In the genomic region with DNA sequence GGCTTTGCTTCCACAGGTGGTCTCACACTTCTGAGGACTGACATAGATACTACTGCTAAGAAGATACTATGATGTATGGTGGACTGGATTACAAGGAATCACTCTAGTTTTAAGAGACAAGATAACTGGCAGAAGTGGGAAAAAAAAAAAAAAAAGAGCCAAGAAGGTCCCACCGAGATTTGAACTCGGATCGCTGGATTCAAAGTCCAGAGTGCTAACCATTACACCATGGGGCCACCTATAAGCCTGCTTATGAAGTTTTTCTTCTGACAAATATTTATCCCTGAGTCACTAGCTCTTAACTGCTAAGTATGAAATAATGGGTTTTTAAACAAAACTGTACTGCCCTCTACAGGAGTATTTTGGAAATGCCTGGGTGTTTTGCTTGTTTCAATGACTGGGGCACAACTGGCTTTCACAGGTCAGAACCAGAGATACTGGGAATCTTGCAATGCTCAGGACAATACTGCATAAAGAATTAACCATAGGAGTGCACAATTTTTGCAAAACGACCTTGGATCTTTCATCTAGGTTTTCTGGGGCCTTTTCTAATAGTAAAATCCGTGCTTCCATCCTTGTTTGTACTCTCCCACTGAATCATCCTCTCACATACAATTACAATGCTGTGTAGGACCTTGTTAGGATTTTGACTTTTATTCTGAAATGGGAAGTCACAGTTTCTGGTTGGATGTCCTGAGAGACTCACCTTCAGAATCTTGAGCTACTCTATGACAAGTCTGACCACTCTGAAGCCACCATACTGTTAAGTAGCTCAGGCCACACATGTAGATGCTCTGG, we compare ENCODE assay signal across 1 cellular context.
TF ChIP-seq lines count a peak whose summit lies in the region.

No MANE protein-coding gene starts in this region.

TF ChIP-seq in K562, 482 proteins besides CTCF, POLR2A, EP300 and RAD21 (continued from another document and continues in another):
- TF ChIP-seq, protein P1, sequence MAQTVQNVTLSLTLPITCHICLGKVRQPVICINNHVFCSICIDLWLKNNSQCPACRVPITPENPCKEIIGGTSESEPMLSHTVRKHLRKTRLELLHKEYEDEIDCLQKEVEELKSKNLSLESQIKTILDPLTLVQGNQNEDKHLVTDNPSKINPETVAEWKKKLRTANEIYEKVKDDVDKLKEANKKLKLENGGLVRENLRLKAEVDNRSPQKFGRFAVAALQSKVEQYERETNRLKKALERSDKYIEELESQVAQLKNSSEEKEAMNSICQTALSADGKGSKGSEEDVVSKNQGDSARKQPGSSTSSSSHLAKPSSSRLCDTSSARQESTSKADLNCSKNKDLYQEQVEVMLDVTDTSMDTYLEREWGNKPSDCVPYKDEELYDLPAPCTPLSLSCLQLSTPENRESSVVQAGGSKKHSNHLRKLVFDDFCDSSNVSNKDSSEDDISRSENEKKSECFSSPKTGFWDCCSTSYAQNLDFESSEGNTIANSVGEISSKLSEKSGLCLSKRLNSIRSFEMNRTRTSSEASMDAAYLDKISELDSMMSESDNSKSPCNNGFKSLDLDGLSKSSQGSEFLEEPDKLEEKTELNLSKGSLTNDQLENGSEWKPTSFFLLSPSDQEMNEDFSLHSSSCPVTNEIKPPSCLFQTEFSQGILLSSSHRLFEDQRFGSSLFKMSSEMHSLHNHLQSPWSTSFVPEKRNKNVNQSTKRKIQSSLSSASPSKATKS (CRISPR knock-in tag; IDR thresholded peaks at IDR 0.05) = no peak
- TF ChIP-seq, protein P2, sequence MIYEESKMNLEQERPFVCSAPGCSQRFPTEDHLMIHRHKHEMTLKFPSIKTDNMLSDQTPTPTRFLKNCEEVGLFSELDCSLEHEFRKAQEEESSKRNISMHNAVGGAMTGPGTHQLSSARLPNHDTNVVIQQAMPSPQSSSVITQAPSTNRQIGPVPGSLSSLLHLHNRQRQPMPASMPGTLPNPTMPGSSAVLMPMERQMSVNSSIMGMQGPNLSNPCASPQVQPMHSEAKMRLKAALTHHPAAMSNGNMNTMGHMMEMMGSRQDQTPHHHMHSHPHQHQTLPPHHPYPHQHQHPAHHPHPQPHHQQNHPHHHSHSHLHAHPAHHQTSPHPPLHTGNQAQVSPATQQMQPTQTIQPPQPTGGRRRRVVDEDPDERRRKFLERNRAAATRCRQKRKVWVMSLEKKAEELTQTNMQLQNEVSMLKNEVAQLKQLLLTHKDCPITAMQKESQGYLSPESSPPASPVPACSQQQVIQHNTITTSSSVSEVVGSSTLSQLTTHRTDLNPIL (CRISPR knock-in tag; IDR thresholded peaks at IDR 0.05) = no peak
- no peak for TF ChIP-seq ZNF445 (CRISPR knock-in tag; IDR thresholded peaks at IDR 0.05; ENCODE audit: low read depth)
- no peak for TF ChIP-seq SMAD4 (CRISPR knock-in tag; conservative IDR thresholded peaks at IDR 0.05)
- TF ChIP-seq ARHGAP35 (IDR thresholded peaks at IDR 0.05; ENCODE audit: partially characterized antibody) = no peak
- no peak for TF ChIP-seq SMARCE1 (IDR thresholded peaks at IDR 0.05)
- TF ChIP-seq LARP7 (IDR thresholded peaks at IDR 0.05) = no peak
- no peak for TF ChIP-seq STAG1 (CRISPR knock-in tag; IDR thresholded peaks at IDR 0.05; ENCODE audit: borderline replicate concordance)
- TF ChIP-seq MED1 (CRISPR knock-in tag; IDR thresholded peaks at IDR 0.05; ENCODE audit: borderline replicate concordance) = no peak
- no peak for TF ChIP-seq ZBTB1 (CRISPR knock-in tag; IDR thresholded peaks at IDR 0.05; ENCODE audit: borderline replicate concordance, low read depth)
- no peak for TF ChIP-seq ELF1 (tag; IDR thresholded peaks at IDR 0.05)
- no peak for TF ChIP-seq ZSCAN32 (CRISPR knock-in tag; IDR thresholded peaks at IDR 0.05)
- TF ChIP-seq TRIM24 (IDR thresholded peaks at IDR 0.05) = peak in 1 of 2 experiments; percentile 65; a peak in 1 of 4 replicates
- TF ChIP-seq ZNF57 (CRISPR knock-in tag; IDR thresholded peaks at IDR 0.05) = no peak
- TF ChIP-seq, protein P3, sequence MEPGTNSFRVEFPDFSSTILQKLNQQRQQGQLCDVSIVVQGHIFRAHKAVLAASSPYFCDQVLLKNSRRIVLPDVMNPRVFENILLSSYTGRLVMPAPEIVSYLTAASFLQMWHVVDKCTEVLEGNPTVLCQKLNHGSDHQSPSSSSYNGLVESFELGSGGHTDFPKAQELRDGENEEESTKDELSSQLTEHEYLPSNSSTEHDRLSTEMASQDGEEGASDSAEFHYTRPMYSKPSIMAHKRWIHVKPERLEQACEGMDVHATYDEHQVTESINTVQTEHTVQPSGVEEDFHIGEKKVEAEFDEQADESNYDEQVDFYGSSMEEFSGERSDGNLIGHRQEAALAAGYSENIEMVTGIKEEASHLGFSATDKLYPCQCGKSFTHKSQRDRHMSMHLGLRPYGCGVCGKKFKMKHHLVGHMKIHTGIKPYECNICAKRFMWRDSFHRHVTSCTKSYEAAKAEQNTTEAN (CRISPR knock-in tag; IDR thresholded peaks at IDR 0.05) = no peak
- no peak for TF ChIP-seq ZFP36 (IDR thresholded peaks at IDR 0.05; ENCODE audit: low read depth, low read length, partially characterized antibody)
- TF ChIP-seq CCNT2 (IDR thresholded peaks at IDR 0.05; ENCODE audit: borderline replicate concordance, extremely low read depth, insufficient read length, low read depth, low read length) = peak; percentile 18
- no peak for TF ChIP-seq GTF2A2 (tag; IDR thresholded peaks at IDR 0.05)
- peak in 1 of 2 experiments; percentile 67 for TF ChIP-seq NCOA2 (IDR thresholded peaks at IDR 0.05; ENCODE audit: partially characterized antibody in 2 of 2)
- TF ChIP-seq IRF2 (CRISPR knock-in tag; IDR thresholded peaks at IDR 0.05) = no peak
- TF ChIP-seq GABPA (tag; conservative IDR thresholded peaks at IDR 0.05; ENCODE audit: low read depth) = no peak
- no peak for TF ChIP-seq ZNF431 (CRISPR knock-in tag; IDR thresholded peaks at IDR 0.05)
- TF ChIP-seq ZFX (CRISPR knock-in tag; IDR thresholded peaks at IDR 0.05) = no peak; the same call in 1 of the 2 replicates
- no peak for TF ChIP-seq POLR2AphosphoS2 (IDR thresholded peaks at IDR 0.05; ENCODE audit: low read length)
- TF ChIP-seq HDAC6 (IDR thresholded peaks at IDR 0.05; ENCODE audit: low read depth, low read length) = no peak
- TF ChIP-seq, protein P4, sequence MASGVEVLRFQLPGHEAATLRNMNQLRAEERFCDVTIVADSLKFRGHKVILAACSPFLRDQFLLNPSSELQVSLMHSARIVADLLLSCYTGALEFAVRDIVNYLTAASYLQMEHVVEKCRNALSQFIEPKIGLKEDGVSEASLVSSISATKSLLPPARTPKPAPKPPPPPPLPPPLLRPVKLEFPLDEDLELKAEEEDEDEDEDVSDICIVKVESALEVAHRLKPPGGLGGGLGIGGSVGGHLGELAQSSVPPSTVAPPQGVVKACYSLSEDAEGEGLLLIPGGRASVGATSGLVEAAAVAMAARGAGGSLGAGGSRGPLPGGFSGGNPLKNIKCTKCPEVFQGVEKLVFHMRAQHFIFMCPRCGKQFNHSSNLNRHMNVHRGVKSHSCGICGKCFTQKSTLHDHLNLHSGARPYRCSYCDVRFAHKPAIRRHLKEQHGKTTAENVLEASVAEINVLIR (CRISPR knock-in tag; IDR thresholded peaks at IDR 0.05) = no peak
- TF ChIP-seq U2AF1 (optimal IDR thresholded peaks at IDR 0.05; ENCODE audit: low read depth, low read length) = no peak
- TF ChIP-seq ERF (CRISPR knock-in tag; IDR thresholded peaks at IDR 0.05) = no peak
- TF ChIP-seq EHMT2 (IDR thresholded peaks at IDR 0.05) = no peak
- TF ChIP-seq, protein P5, sequence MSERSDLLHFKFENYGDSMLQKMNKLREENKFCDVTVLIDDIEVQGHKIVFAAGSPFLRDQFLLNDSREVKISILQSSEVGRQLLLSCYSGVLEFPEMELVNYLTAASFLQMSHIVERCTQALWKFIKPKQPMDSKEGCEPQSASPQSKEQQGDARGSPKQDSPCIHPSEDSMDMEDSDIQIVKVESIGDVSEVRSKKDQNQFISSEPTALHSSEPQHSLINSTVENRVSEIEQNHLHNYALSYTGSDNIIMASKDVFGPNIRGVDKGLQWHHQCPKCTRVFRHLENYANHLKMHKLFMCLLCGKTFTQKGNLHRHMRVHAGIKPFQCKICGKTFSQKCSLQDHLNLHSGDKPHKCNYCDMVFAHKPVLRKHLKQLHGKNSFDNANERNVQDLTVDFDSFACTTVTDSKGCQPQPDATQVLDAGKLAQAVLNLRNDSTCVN (CRISPR knock-in tag; IDR thresholded peaks at IDR 0.05) = no peak
- TF ChIP-seq, protein P6, sequence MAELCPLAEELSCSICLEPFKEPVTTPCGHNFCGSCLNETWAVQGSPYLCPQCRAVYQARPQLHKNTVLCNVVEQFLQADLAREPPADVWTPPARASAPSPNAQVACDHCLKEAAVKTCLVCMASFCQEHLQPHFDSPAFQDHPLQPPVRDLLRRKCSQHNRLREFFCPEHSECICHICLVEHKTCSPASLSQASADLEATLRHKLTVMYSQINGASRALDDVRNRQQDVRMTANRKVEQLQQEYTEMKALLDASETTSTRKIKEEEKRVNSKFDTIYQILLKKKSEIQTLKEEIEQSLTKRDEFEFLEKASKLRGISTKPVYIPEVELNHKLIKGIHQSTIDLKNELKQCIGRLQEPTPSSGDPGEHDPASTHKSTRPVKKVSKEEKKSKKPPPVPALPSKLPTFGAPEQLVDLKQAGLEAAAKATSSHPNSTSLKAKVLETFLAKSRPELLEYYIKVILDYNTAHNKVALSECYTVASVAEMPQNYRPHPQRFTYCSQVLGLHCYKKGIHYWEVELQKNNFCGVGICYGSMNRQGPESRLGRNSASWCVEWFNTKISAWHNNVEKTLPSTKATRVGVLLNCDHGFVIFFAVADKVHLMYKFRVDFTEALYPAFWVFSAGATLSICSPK (IDR thresholded peaks at IDR 0.05; ENCODE audit: borderline replicate concordance) = no peak
- 0 out of 2 replicates have a peak, but pooled peaks have one; percentile 23 for TF ChIP-seq MEF2A (IDR thresholded peaks at IDR 0.05; ENCODE audit: control insufficient read depth, low read depth, low read length)
- TF ChIP-seq KHSRP (IDR thresholded peaks at IDR 0.05) = no peak
- TF ChIP-seq STAT5A (IDR thresholded peaks at IDR 0.05; ENCODE audit: borderline replicate concordance, low read length) = no peak
- TF ChIP-seq BRD4 (IDR thresholded peaks at IDR 0.05) = peak; percentile 94; the same call in 1 of the 2 replicates
- no peak for TF ChIP-seq PML (IDR thresholded peaks at IDR 0.05; ENCODE audit: low read length)
- peak; percentile 79 for TF ChIP-seq MAFF (IDR thresholded peaks at IDR 0.05; ENCODE audit: low read length)
- no peak for TF ChIP-seq ESRRB (CRISPR knock-in tag; IDR thresholded peaks at IDR 0.05; ENCODE audit: borderline replicate concordance)
- TF ChIP-seq LEF1 (IDR thresholded peaks at IDR 0.05) = peak; percentile 60; the same call in 1 of the 2 replicates
- no peak for TF ChIP-seq ZNF347 (CRISPR knock-in tag; IDR thresholded peaks at IDR 0.05; ENCODE audit: low read depth)
- no peak for TF ChIP-seq SETDB1 (IDR thresholded peaks at IDR 0.05; ENCODE audit: low read length)
- peak; percentile 43; the same call in 1 of the 2 replicates for TF ChIP-seq HDAC2 (IDR thresholded peaks at IDR 0.05)
- TF ChIP-seq SRSF1 (IDR thresholded peaks at IDR 0.05; ENCODE audit: low read depth, low read length) = no peak
- peak; percentile 78 for TF ChIP-seq SOX6 (IDR thresholded peaks at IDR 0.05)
- TF ChIP-seq FOXA3 (CRISPR knock-in tag; conservative IDR thresholded peaks at IDR 0.05 in 1 of 2, IDR thresholded peaks at IDR 0.05 in 1 of 2) = no peak; a peak in 2 of 4 replicates
- no peak for TF ChIP-seq ZNF75A (CRISPR knock-in tag; IDR thresholded peaks at IDR 0.05)
- TF ChIP-seq POU5F1 (IDR thresholded peaks at IDR 0.05; ENCODE audit: borderline replicate concordance, low read depth, low read length, partially characterized antibody) = no peak
- TF ChIP-seq, protein P7, sequence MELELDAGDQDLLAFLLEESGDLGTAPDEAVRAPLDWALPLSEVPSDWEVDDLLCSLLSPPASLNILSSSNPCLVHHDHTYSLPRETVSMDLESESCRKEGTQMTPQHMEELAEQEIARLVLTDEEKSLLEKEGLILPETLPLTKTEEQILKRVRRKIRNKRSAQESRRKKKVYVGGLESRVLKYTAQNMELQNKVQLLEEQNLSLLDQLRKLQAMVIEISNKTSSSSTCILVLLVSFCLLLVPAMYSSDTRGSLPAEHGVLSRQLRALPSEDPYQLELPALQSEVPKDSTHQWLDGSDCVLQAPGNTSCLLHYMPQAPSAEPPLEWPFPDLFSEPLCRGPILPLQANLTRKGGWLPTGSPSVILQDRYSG (tag; conservative IDR thresholded peaks at IDR 0.05; ENCODE audit: low read depth) = no peak
- peak; percentile 70 to 95 for TF ChIP-seq TBL1XR1 (IDR thresholded peaks at IDR 0.05; ENCODE audit: low read length in 2 of 2)
- TF ChIP-seq PYGO2 (tag; IDR thresholded peaks at IDR 0.05) = no peak
- TF ChIP-seq, protein P8, sequence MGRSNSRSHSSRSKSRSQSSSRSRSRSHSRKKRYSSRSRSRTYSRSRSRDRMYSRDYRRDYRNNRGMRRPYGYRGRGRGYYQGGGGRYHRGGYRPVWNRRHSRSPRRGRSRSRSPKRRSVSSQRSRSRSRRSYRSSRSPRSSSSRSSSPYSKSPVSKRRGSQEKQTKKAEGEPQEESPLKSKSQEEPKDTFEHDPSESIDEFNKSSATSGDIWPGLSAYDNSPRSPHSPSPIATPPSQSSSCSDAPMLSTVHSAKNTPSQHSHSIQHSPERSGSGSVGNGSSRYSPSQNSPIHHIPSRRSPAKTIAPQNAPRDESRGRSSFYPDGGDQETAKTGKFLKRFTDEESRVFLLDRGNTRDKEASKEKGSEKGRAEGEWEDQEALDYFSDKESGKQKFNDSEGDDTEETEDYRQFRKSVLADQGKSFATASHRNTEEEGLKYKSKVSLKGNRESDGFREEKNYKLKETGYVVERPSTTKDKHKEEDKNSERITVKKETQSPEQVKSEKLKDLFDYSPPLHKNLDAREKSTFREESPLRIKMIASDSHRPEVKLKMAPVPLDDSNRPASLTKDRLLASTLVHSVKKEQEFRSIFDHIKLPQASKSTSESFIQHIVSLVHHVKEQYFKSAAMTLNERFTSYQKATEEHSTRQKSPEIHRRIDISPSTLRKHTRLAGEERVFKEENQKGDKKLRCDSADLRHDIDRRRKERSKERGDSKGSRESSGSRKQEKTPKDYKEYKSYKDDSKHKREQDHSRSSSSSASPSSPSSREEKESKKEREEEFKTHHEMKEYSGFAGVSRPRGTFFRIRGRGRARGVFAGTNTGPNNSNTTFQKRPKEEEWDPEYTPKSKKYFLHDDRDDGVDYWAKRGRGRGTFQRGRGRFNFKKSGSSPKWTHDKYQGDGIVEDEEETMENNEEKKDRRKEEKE (IDR thresholded peaks at IDR 0.05; ENCODE audit: borderline replicate concordance in 1 of 2, control insufficient read depth in 1 of 2, low read depth in 2 of 2, low read length in 1 of 2) = 0 out of 4 replicates have a peak, but pooled peaks of 1 of the 2 experiments have one; percentile 81
- no peak for TF ChIP-seq NFXL1 (CRISPR knock-in tag; IDR thresholded peaks at IDR 0.05)
- TF ChIP-seq, protein P9, sequence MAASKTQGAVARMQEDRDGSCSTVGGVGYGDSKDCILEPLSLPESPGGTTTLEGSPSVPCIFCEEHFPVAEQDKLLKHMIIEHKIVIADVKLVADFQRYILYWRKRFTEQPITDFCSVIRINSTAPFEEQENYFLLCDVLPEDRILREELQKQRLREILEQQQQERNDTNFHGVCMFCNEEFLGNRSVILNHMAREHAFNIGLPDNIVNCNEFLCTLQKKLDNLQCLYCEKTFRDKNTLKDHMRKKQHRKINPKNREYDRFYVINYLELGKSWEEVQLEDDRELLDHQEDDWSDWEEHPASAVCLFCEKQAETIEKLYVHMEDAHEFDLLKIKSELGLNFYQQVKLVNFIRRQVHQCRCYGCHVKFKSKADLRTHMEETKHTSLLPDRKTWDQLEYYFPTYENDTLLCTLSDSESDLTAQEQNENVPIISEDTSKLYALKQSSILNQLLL (CRISPR knock-in tag; IDR thresholded peaks at IDR 0.05; ENCODE audit: borderline replicate concordance) = no peak
- TF ChIP-seq C11orf30 (IDR thresholded peaks at IDR 0.05; ENCODE audit: low read depth) = peak; percentile 72
